ENCODE assay signal across 8 cellular contexts in the genomic region with DNA sequence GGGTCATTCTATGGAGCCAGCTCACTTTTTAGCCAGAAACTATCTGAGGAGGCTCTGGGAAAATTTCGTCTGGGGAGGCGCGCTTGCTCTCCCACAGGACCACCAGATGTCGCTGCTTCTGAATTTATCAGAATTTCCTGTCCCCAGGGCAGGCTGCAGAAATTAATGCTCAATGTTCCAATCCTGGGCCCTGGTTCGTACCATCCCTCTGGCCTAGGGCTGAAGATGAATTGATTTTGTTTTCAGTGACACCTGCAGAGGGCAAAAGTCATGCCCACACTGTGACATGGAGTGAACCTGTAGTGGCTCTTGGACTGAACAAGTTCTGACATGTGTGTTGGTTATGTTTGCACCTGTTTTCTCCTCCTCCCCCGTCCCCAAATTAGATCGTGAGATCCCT.
DNase-seq lines count a peak whose midpoint lies in the region; ATAC-seq and TF ChIP-seq lines count a peak whose summit lies in the region.

No MANE protein-coding gene starts in this region.

- H3K9me3 Mint-ChIP-seq in CD4-positive, alpha-beta memory T cell = no peaks in the 10 kb centered on the region
- H3K9me3 Mint-ChIP-seq in activated T-helper 2 cell treated with anti-CD3 and anti-CD28 coated beads, Interferon-gamma antibody, Interleukin-2, Interleukin-4, amounts not matched to agents 10 μg/mL and 5 μg/mL and 100 μg/mL, durations not matched to agents 14 hours and 24 hours and 36 hours = no peaks in the 10 kb centered on the region

- no peaks in the 10 kb centered on the region for H3K79me2 ChIP-seq in HCT116 (ENCODE audit: insufficient read depth, low read length)

- POLR2A ChIA-PET in CD4-positive, alpha-beta memory T cell (lab: Charles Lee; ENCODE audit: partially characterized antibody) = no interaction called here
- POLR2A ChIA-PET in HCT116 (lab: Charles Lee) = no interaction called here

- no peak overlapping the region for H3K27ac Mint-ChIP-seq in CD4-positive, alpha-beta memory T cell
- no peak overlapping the region for H3K27ac Mint-ChIP-seq in activated T-helper 2 cell treated with anti-CD3 and anti-CD28 coated beads, Interferon-gamma antibody, Interleukin-2, Interleukin-4, amounts not matched to agents 10 μg/mL and 5 μg/mL and 100 μg/mL, durations not matched to agents 14 hours and 24 hours and 36 hours

- no peak overlapping the region for H3K4me2 ChIP-seq in HCT116 (ENCODE audit: low read length)

- H4K20me1 ChIP-seq in HCT116 (ENCODE audit: insufficient read depth) = no peaks in the 10 kb centered on the region

- H3K4me1 ChIP-seq in CD4-positive, alpha-beta memory T cell (ENCODE audit: insufficient read depth, low read length) = no peaks in the 10 kb centered on the region
- H3K4me1 ChIP-seq in HCT116 (ENCODE audit: control insufficient read depth in 1 of 2, insufficient read depth in 2 of 2, low read length in 2 of 2) (no peaks in the 10 kb centered on the region), Peyer's patch (no peaks in the 10 kb centered on the region), psoas muscle (no peaks in the 10 kb centered on the region)

- H3K36me3 Mint-ChIP-seq in CD4-positive, alpha-beta memory T cell = no peaks in the 10 kb centered on the region
- H3K36me3 Mint-ChIP-seq in activated T-helper 2 cell treated with anti-CD3 and anti-CD28 coated beads, Interferon-gamma antibody, Interleukin-2, Interleukin-4, amounts not matched to agents 10 μg/mL and 5 μg/mL and 100 μg/mL, durations not matched to agents 14 hours and 24 hours and 36 hours (ENCODE audit: low read depth) = no peaks in the 10 kb centered on the region

- ATAC-seq in HCT116 = peak; percentile 70; the same call in 1 of the 2 replicates
- peak in 1 of 4 donors; percentile 21 for ATAC-seq in psoas muscle
- ATAC-seq in GM19023 (IDR thresholded peaks at IDR 0.05; ENCODE audit: unreplicated experiment) = no peak

- 4 to 9% (median 8%) methylated on average over 7 of the region's 7 CpGs for WGBS in psoas muscle, 3 donors

- H3K9ac ChIP-seq in HCT116 (ENCODE audit: low read length) = no peak overlapping the region

- no peaks in the 10 kb centered on the region for H3K27me3 ChIP-seq in CD4-positive, alpha-beta memory T cell (ENCODE audit: insufficient read depth, low read length)
- H3K27me3 ChIP-seq in HCT116 (ENCODE audit: insufficient read depth, low read length) (peaks cover 5% of the 10 kb centered on the region), Peyer's patch (no peaks in the 10 kb centered on the region), psoas muscle (ENCODE audit: insufficient read depth in 3 of 3, low read length in 2 of 3) (peaks cover 0 to 4% (median 2%) of the 10 kb centered on the region in 3 donors)

- H3K36me3 ChIP-seq in CD4-positive, alpha-beta memory T cell (ENCODE audit: insufficient read depth, low read length) = no peaks in the 10 kb centered on the region
- no peaks in the 10 kb centered on the region for H3K36me3 ChIP-seq in HCT116 (ENCODE audit: control insufficient read depth in 1 of 2, insufficient read depth in 2 of 2, low read length in 2 of 2)
- no peaks in the 10 kb centered on the region for H3K36me3 ChIP-seq in Peyer's patch
- H3K36me3 ChIP-seq in psoas muscle (ENCODE audit: insufficient read depth in 1 of 2, low read depth in 1 of 2) = no peaks in the 10 kb centered on the region

- H3K9me3 ChIP-seq in CD4-positive, alpha-beta memory T cell (ENCODE audit: control insufficient read depth in 1 of 2, low read length in 2 of 2) = no peaks in the 10 kb centered on the region
- H3K9me3 ChIP-seq in HCT116 (ENCODE audit: control insufficient read depth in 1 of 2, insufficient read depth in 1 of 2, low read depth in 1 of 2, low read length in 2 of 2) (no peaks in the 10 kb centered on the region), Peyer's patch (no peaks in the 10 kb centered on the region), psoas muscle (no peaks in the 10 kb centered on the region)

- no peak overlapping the region for H3K4me3 ChIP-seq in CD4-positive, alpha-beta memory T cell (ENCODE audit: low read length in 2 of 2)
- H3K4me3 ChIP-seq in HCT116 (replicated peaks in 1 of 2; ENCODE audit: low read depth in 1 of 2, low read length in 2 of 2) (no peak overlapping the region), Peyer's patch (no peak overlapping the region), psoas muscle (no peak overlapping the region)

- no peak overlapping the region for H2AFZ ChIP-seq in HCT116 (ENCODE audit: low read depth, low read length, poor library complexity, severe bottlenecking)

- no peak overlapping the region for H3K27ac ChIP-seq in CD4-positive, alpha-beta memory T cell (ENCODE audit: low read depth, low read length)
- H3K27ac ChIP-seq in HCT116 (ENCODE audit: low read depth, low read length) (no peak overlapping the region), Peyer's patch (no peak overlapping the region), psoas muscle (no peak overlapping the region)

- H3K27me3 Mint-ChIP-seq in CD4-positive, alpha-beta memory T cell = peaks cover 2 to 15% of the 10 kb centered on the region in 2 donors
- no peaks in the 10 kb centered on the region for H3K27me3 Mint-ChIP-seq in activated T-helper 2 cell treated with anti-CD3 and anti-CD28 coated beads, Interferon-gamma antibody, Interleukin-2, Interleukin-4, amounts not matched to agents 10 μg/mL and 5 μg/mL and 100 μg/mL, durations not matched to agents 14 hours and 24 hours and 36 hours (ENCODE audit: low read depth)

- CTCF ChIA-PET in CD4-positive, alpha-beta memory T cell (lab: Charles Lee; ENCODE audit: partially characterized antibody) = interaction anchor here (0.7 to 3.9 kb wide), 11 partner anchors 10 to 717 kb away, joined by 3 to 28 read pairs (median 4); no protein-coding TSS in a partner anchor
- CTCF ChIA-PET in HCT116 (lab: Charles Lee) = interaction anchor here (0.6 to 1.4 kb wide), 3 partner anchors 10 to 14 kb away, joined by 3 read pairs; no protein-coding TSS in a partner anchor

- TF ChIP-seq RAD21 in HCT116 (IDR thresholded peaks at IDR 0.05; ENCODE audit: low read depth) = peak; percentile 57

- no peaks in the 10 kb centered on the region for H3K4me1 Mint-ChIP-seq in CD4-positive, alpha-beta memory T cell
- no peaks in the 10 kb centered on the region for H3K4me1 Mint-ChIP-seq in activated T-helper 2 cell treated with anti-CD3 and anti-CD28 coated beads, Interferon-gamma antibody, Interleukin-2, Interleukin-4, amounts not matched to agents 10 μg/mL and 5 μg/mL and 100 μg/mL, durations not matched to agents 14 hours and 24 hours and 36 hours (ENCODE audit: low read depth)

- TF ChIP-seq POLR2A in HCT116 (IDR thresholded peaks at IDR 0.05; ENCODE audit: borderline replicate concordance, extremely low read depth, insufficient read depth, insufficient read length) = no peak
- TF ChIP-seq POLR2A in Peyer's patch (IDR thresholded peaks at IDR 0.05) = no peak

- no peak overlapping the region for H3K4me3 Mint-ChIP-seq in CD4-positive, alpha-beta memory T cell
- H3K4me3 Mint-ChIP-seq in activated T-helper 2 cell treated with anti-CD3 and anti-CD28 coated beads, Interferon-gamma antibody, Interleukin-2, Interleukin-4, amounts not matched to agents 10 μg/mL and 5 μg/mL and 100 μg/mL, durations not matched to agents 14 hours and 24 hours and 36 hours (ENCODE audit: low read depth) = no peak overlapping the region

- TF ChIP-seq CTCF in HCT116 (IDR thresholded peaks at IDR 0.05 in 2 of 3, conservative IDR thresholded peaks at IDR 0.05 in 1 of 3; ENCODE audit: borderline replicate concordance in 1 of 3, insufficient read depth in 1 of 3, low read depth in 2 of 3, low read length in 2 of 3) (peak; percentile 28 to 64 (median 63); a peak in 4 of 6 replicates), Peyer's patch (IDR thresholded peaks at IDR 0.05) (peak; percentile 28 to 74 (median 64)), psoas muscle (IDR thresholded peaks at IDR 0.05) (peak; percentile 62)

- intact Hi-C loops in CD4-positive, alpha-beta memory T cell (cut with micrococcal nuclease) = loop anchor here (1.0 to 5.0 kb wide), 2 partner anchors 611 to 718 kb away; partner anchors contain the start of gene XYLT1
- intact Hi-C loops in HCT116 (cut with micrococcal nuclease) = loop anchor here (10.0 kb wide), 1 partner anchor 603 kb away; no protein-coding TSS in a partner anchor
- intact Hi-C loops in activated T-helper 2 cell treated with anti-CD3 and anti-CD28 coated beads, Interferon-gamma antibody, Interleukin-2, Interleukin-4, amounts not matched to agents 10 μg/mL and 5 μg/mL and 100 μg/mL, durations not matched to agents 14 hours and 24 hours and 36 hours (cut with micrococcal nuclease) = no loop called here
- intact Hi-C loops in psoas muscle (cut with DNase I) = loop anchor here in 1 of 2 donors (5.0 kb wide), 1 partner anchor 716 kb away; no protein-coding TSS in a partner anchor

- RAD21 ChIA-PET in HCT116 (lab: Charles Lee; ENCODE audit: low non-redundant PET in 1 of 2, low total read pairs in 2 of 2, uncharacterized antibody in 2 of 2, unreplicated experiment in 2 of 2) = no interaction called here

- BruUV-seq in HCT116 (replicated peaks; lab: Mats Ljungman, UMichigan) = no TSS peak

- peak; percentile 41 to 50 (median 45) for DNase-seq in CD4-positive, alpha-beta memory T cell
- peak; percentile 18 for DNase-seq in HCT116 (ENCODE audit: low read depth, low spot score)
- peak; percentile 42 to 73 (median 59) for DNase-seq in Peyer's patch
- DNase-seq in activated T-helper 2 cell treated with anti-CD3 and anti-CD28 coated beads, Interferon-gamma antibody, Interleukin-2, Interleukin-4, amounts not matched to agents 10 μg/mL and 5 μg/mL and 100 μg/mL, durations not matched to agents 14 hours and 24 hours and 36 hours (ENCODE audit: low spot score) = peak; percentile 17
- peak; percentile 34 for DNase-seq in germinal center (ENCODE audit: low spot score)
- peak in 1 of 2 donors; percentile 19 for DNase-seq in psoas muscle
- no peak for DNase-seq in cerebellar nuclear complex (lab: John Stamatoyannopoulos, UW)

- no peaks in the 10 kb centered on the region for H3K9me2 ChIP-seq in HCT116 (ENCODE audit: insufficient read depth)

TF ChIP-seq in HCT116, 20 proteins besides CTCF, POLR2A, EP300 and RAD21:
- no peak for TF ChIP-seq EGR1 (IDR thresholded peaks at IDR 0.05; ENCODE audit: low read depth)
- TF ChIP-seq JUND (IDR thresholded peaks at IDR 0.05) = no peak
- no peak for TF ChIP-seq YY1 (IDR thresholded peaks at IDR 0.05; ENCODE audit: extremely low read depth, insufficient replicate concordance, low read depth, low read length)
- TF ChIP-seq ZNF274 (IDR thresholded peaks at IDR 0.05; ENCODE audit: low read depth, low read length) = no peak
- no peak for TF ChIP-seq ZFX (IDR thresholded peaks at IDR 0.05)

Comparison
In these comparisons a context has a peak if more than half of its experiments do, and no peak if none do; other contexts are left out.
1. DNase-seq: peak in CD4-positive, alpha-beta memory T cell (5 of 5), HCT116 (single experiment), Peyer's patch (3 of 3), activated T-helper 2 cell treated with anti-CD3 and anti-CD28 coated beads, Interferon-gamma antibody, Interleukin-2, Interleukin-4, amounts not matched to agents 10 μg/mL and 5 μg/mL and 100 μg/mL, durations not matched to agents 14 hours and 24 hours and 36 hours (single experiment) and germinal center (single experiment); none in cerebellar nuclear complex (0 of 2).
2. Peak in every context shown above with its lines, with median percentiles within 50 percentile points of each other: CTCF ChIP-seq.